ENCODE assay signal across 29 cellular contexts in genomic region chr15:83078712-83079111, GRCh38. TPM values are rescaled to one million over a fixed set of nuclear protein-coding genes. Genes with fewer than 3 reads are reported as not detected.
"Had no signal": no experiment of that assay in that cellular context is flagged by ENCODE, and none has a peak within 500 bp of the region (broad histone marks: within the 10 kb centered on the region; RNA-seq: fewer than 3 reads in every experiment).

No MANE protein-coding gene starts in this region.

- H3K9me3 ChIP-seq: adrenal gland, neutrophil had no signal

- H3K4me1 Mint-ChIP-seq: stimulated activated naive B cell treated with anti-CD40 and anti-IgM and Interleukin-4, amounts not matched to agents 10 μg/mL and 1 μg/mL and 100 μg/mL, for 72 hours had no signal

- DNase-seq: activated CD4-positive, alpha-beta T cell treated with anti-CD3 and anti-CD28 coated beads for 4 hours; activated CD4-positive, alpha-beta T cell treated with anti-CD3 and anti-CD28 coated beads, Interleukin-2, amount 50 U/mL, for 4 hours; activated naive CD4-positive, alpha-beta T cell treated with Interleukin-2 at 50 U/mL for 16 hours; activated T-cell treated with anti-CD3 and anti-CD28 coated beads for 4 hours; activated T-cell treated with anti-CD3 and anti-CD28 coated beads, Interleukin-2, amount 50 U/mL, for 72 hours; adrenal gland; brain microvascular endothelial cell; cortex of kidney; effector memory CD8-positive, alpha-beta T cell; head of caudate nucleus; hippocampal formation; kidney; left colon; midbrain; natural killer cell; ovary; retina; sigmoid colon; stimulated activated CD4-positive, alpha-beta T cell treated with anti-CD3 and anti-CD28 coated beads, Interleukin-15, amount 100 ng/mL, for 24 hours; stimulated activated CD4-positive, alpha-beta T cell treated with anti-CD3 and anti-CD28 coated beads, Interleukin-2, amount 100 ng/mL, for 24 hours; stimulated activated naive B cell treated with anti-CD40 and anti-IgM and Interleukin-4, amounts not matched to agents 10 μg/mL and 1 μg/mL and 100 μg/mL, for 72 hours; T-helper 1 cell; tibial artery had no signal

- H3K36me3 ChIP-seq: adrenal gland, ascending aorta, brain microvascular endothelial cell, neutrophil, ovary, sigmoid colon, suprapubic skin, tibial artery had no signal

- H3K4me3 ChIP-seq: adrenal gland, ascending aorta, ovary, sigmoid colon, suprapubic skin, tibial artery had no signal

- H3K4me1 ChIP-seq: adrenal gland, ascending aorta, sigmoid colon, suprapubic skin, tibial artery had no signal

- H3K36me3 Mint-ChIP-seq: activated naive CD8-positive, alpha-beta T cell; natural killer cell had no signal

- H3K27ac ChIP-seq: adrenal gland, ascending aorta, brain microvascular endothelial cell, neutrophil, ovary, sigmoid colon, suprapubic skin, tibial artery had no signal

- H3K4me3 Mint-ChIP-seq: activated naive CD8-positive, alpha-beta T cell; activated T-cell treated with anti-CD3 and anti-CD28 coated beads, Interleukin-2, amount 50 U/mL, for 72 hours; effector memory CD8-positive, alpha-beta T cell; natural killer cell; stimulated activated naive B cell treated with anti-CD40 and anti-IgM and Interleukin-4, amounts not matched to agents 10 μg/mL and 1 μg/mL and 100 μg/mL, for 72 hours; T-helper 2 cell treated with Interferon-gamma antibody and Interleukin-4, amounts not matched to agents 5 μg/mL and 100 μg/mL, for 36 hours had no signal

- ATAC-seq: activated T-cell treated with anti-CD3 and anti-CD28 coated beads, Interleukin-2, amount 50 U/mL, for 72 hours; effector memory CD8-positive, alpha-beta T cell; left colon; natural killer cell; stimulated activated naive B cell treated with anti-CD40 and anti-IgM and Interleukin-4, amounts not matched to agents 10 μg/mL and 1 μg/mL and 100 μg/mL, for 72 hours had no signal

- H3K27ac Mint-ChIP-seq: activated naive CD8-positive, alpha-beta T cell; activated T-cell treated with anti-CD3 and anti-CD28 coated beads, Interleukin-2, amount 50 U/mL, for 72 hours; effector memory CD8-positive, alpha-beta T cell; natural killer cell; progenitor cell of endocrine pancreas; stimulated activated naive B cell treated with anti-CD40 and anti-IgM and Interleukin-4, amounts not matched to agents 10 μg/mL and 1 μg/mL and 100 μg/mL, for 72 hours; T-helper 2 cell treated with Interferon-gamma antibody and Interleukin-4, amounts not matched to agents 5 μg/mL and 100 μg/mL, for 36 hours had no signal

- H3K27me3 ChIP-seq: adrenal gland, ascending aorta, ovary had no signal

- H3K9me3 Mint-ChIP-seq: effector memory CD8-positive, alpha-beta T cell; natural killer cell had no signal

RNA-seq across cellular contexts. Expression of gene TM6SF1, which starts 28.7 kb away (rescaled TPM):
- total RNA-seq: progenitor cell of endocrine pancreas had no signal
